32 cellular contexts compared by ENCODE assay signal in genomic region chr21:34850166-34850695, GRCh38.
"Had no signal": no experiment of that assay in that cellular context is flagged by ENCODE, and none has a peak within 500 bp of the region (broad histone marks: within the 10 kb centered on the region; RNA-seq: fewer than 3 reads in every experiment).

No MANE protein-coding gene starts in this region.

- H3K27me3 ChIP-seq: esophagus muscularis mucosa, foreskin keratinocyte, left lung, neutrophil, thyroid gland had no signal

- H3K4me3 Mint-ChIP-seq: activated CD8-positive, alpha-beta T cell treated with anti-CD3 and anti-CD28 coated beads for 36 hours; activated naive CD4-positive, alpha-beta T cell treated with anti-CD3 and anti-CD28 coated beads, Interleukin-2, amount 50 U/mL, for 24 hours; activated naive CD8-positive, alpha-beta T cell treated with anti-CD3 and anti-CD28 coated beads, Interleukin-2, amount 50 U/mL, for 24 hours; activated T-helper 17 cell treated with anti-CD3 and anti-CD28 coated beads, Interleukin-2, amount 50 U/mL, for 72 hours; immature natural killer cell; nephron; stimulated activated memory B cell treated with anti-CD40 and anti-IgM and Interleukin-4, amounts not matched to agents 10 μg/mL and 1 μg/mL and 100 μg/mL, for 72 hours; stimulated activated naive CD8-positive, alpha-beta T cell treated with anti-CD3 and anti-CD28 coated beads, Interleukin-15, amount 100 ng/mL, for 72 hours; T-helper 17 cell had no signal

- H3K9me3 Mint-ChIP-seq: activated CD8-positive, alpha-beta T cell treated with anti-CD3 and anti-CD28 coated beads for 36 hours; activated naive CD4-positive, alpha-beta T cell treated with anti-CD3 and anti-CD28 coated beads, Interleukin-2, amount 50 U/mL, for 24 hours; activated naive CD8-positive, alpha-beta T cell treated with anti-CD3 and anti-CD28 coated beads, Interleukin-2, amount 50 U/mL, for 24 hours; activated T-helper 17 cell treated with anti-CD3 and anti-CD28 coated beads, Interleukin-2, amount 50 U/mL, for 72 hours; immature natural killer cell; nephron; stimulated activated memory B cell treated with anti-CD40 and anti-IgM and Interleukin-4, amounts not matched to agents 10 μg/mL and 1 μg/mL and 100 μg/mL, for 72 hours; stimulated activated naive CD8-positive, alpha-beta T cell treated with anti-CD3 and anti-CD28 coated beads, Interleukin-15, amount 100 ng/mL, for 72 hours had no signal

- ATAC-seq: activated CD8-positive, alpha-beta T cell treated with anti-CD3 and anti-CD28 coated beads for 36 hours; activated naive CD8-positive, alpha-beta T cell treated with anti-CD3 and anti-CD28 coated beads, Interleukin-2, amount 50 U/mL, for 24 hours; activated T-helper 17 cell treated with anti-CD3 and anti-CD28 coated beads, Interleukin-2, amount 50 U/mL, for 72 hours; foreskin keratinocyte; heart left ventricle; left lung; lower lobe of right lung; sciatic nerve; SK-N-SH treated with all-trans-retinoic acid at 6 μM for 48 hours; stimulated activated memory B cell treated with anti-CD40 and anti-IgM and Interleukin-4, amounts not matched to agents 10 μg/mL and 1 μg/mL and 100 μg/mL, for 72 hours; stimulated activated naive CD8-positive, alpha-beta T cell treated with anti-CD3 and anti-CD28 coated beads, Interleukin-15, amount 100 ng/mL, for 72 hours; T-helper 17 cell had no signal

- H3K36me3 ChIP-seq: esophagus muscularis mucosa, thyroid gland, WERI-Rb-1 had no signal

- H3K9me3 ChIP-seq: esophagus muscularis mucosa, heart left ventricle, left lung, lower lobe of right lung, neutrophil, thyroid gland had no signal

- DNase-seq: activated CD4-positive, alpha-beta T cell treated with anti-CD3 and anti-CD28 coated beads, Interleukin-2, amount 50 U/mL, for 1 hour; activated CD4-positive, CD25-positive, alpha-beta regulatory T cell treated with anti-CD3 and anti-CD28 coated beads, Interleukin-2, amount 50 U/mL, for 72 hours; activated CD8-positive, alpha-beta T cell treated with anti-CD3 and anti-CD28 coated beads for 36 hours; activated naive CD8-positive, alpha-beta T cell treated with anti-CD3 and anti-CD28 coated beads, Interleukin-2, amount 50 U/mL, for 24 hours; activated T-cell treated with anti-CD3 and anti-CD28 coated beads, Interleukin-2, amount 50 U/mL, for 1 hour; amygdala; caudate nucleus; foreskin keratinocyte; heart left ventricle; hypothalamus; immature natural killer cell; left lung; lower lobe of right lung; mesendoderm; small intestine; stimulated activated CD4-positive, alpha-beta T cell treated with anti-CD3 and anti-CD28 coated beads, Interleukin-1b, Interleukin-23, amount 100 ng/mL, for 48 hours; stimulated activated CD4-positive, alpha-beta T cell treated with anti-CD3 and anti-CD28 coated beads, Interleukin-4, amount 100 ng/mL, for 4 hours; stimulated activated CD8-positive, alpha-beta memory T cell treated with anti-CD3 and anti-CD28 coated beads, Interleukin-4, amount 100 ng/mL, for 48 hours; stimulated activated naive CD8-positive, alpha-beta T cell treated with anti-CD3 and anti-CD28 coated beads, Interleukin-15, amount 100 ng/mL, for 72 hours; substantia nigra; T-helper 17 cell; T1000; thyroid gland; WERI-Rb-1 had no signal

- H3K27me3 Mint-ChIP-seq: activated CD8-positive, alpha-beta T cell treated with anti-CD3 and anti-CD28 coated beads for 36 hours; activated naive CD4-positive, alpha-beta T cell treated with anti-CD3 and anti-CD28 coated beads, Interleukin-2, amount 50 U/mL, for 24 hours; activated naive CD8-positive, alpha-beta T cell treated with anti-CD3 and anti-CD28 coated beads, Interleukin-2, amount 50 U/mL, for 24 hours; activated T-helper 17 cell treated with anti-CD3 and anti-CD28 coated beads, Interleukin-2, amount 50 U/mL, for 72 hours; stimulated activated memory B cell treated with anti-CD40 and anti-IgM and Interleukin-4, amounts not matched to agents 10 μg/mL and 1 μg/mL and 100 μg/mL, for 72 hours; stimulated activated naive CD8-positive, alpha-beta T cell treated with anti-CD3 and anti-CD28 coated beads, Interleukin-15, amount 100 ng/mL, for 72 hours; T-helper 17 cell had no signal

- H3K4me3 ChIP-seq: esophagus muscularis mucosa, heart left ventricle, left lung, lower lobe of right lung, thyroid gland had no signal

- H3K27ac ChIP-seq: esophagus muscularis mucosa, foreskin keratinocyte, heart left ventricle, left lung, lower lobe of right lung, neutrophil, thyroid gland, WERI-Rb-1 had no signal

- H3K27ac Mint-ChIP-seq: activated CD8-positive, alpha-beta T cell treated with anti-CD3 and anti-CD28 coated beads for 36 hours; activated naive CD4-positive, alpha-beta T cell treated with anti-CD3 and anti-CD28 coated beads, Interleukin-2, amount 50 U/mL, for 24 hours; activated naive CD8-positive, alpha-beta T cell treated with anti-CD3 and anti-CD28 coated beads, Interleukin-2, amount 50 U/mL, for 24 hours; activated T-helper 17 cell treated with anti-CD3 and anti-CD28 coated beads, Interleukin-2, amount 50 U/mL, for 72 hours; stimulated activated memory B cell treated with anti-CD40 and anti-IgM and Interleukin-4, amounts not matched to agents 10 μg/mL and 1 μg/mL and 100 μg/mL, for 72 hours; stimulated activated naive CD8-positive, alpha-beta T cell treated with anti-CD3 and anti-CD28 coated beads, Interleukin-15, amount 100 ng/mL, for 72 hours had no signal
